25 cellular contexts compared by ENCODE assay signal in genomic region chr17:2863204-2863603, GRCh38.
DNase-seq lines count a peak whose midpoint lies in the region; ATAC-seq, FAIRE-seq and TF ChIP-seq lines count a peak whose summit lies in the region.
"Had no signal": no experiment of that assay in that cellular context is flagged by ENCODE, and none has a peak within 500 bp of the region (broad histone marks: within the 10 kb centered on the region; RNA-seq: fewer than 3 reads in every experiment).

No MANE protein-coding gene starts in this region.

- TF ChIP-seq EP300 in H1 (IDR thresholded peaks at IDR 0.05; ENCODE audit: borderline replicate concordance in 1 of 2, low read depth in 2 of 2, low read length in 2 of 2) (no peak), HepG2 (IDR thresholded peaks at IDR 0.05; ENCODE audit: low read depth in 2 of 2, low read length in 2 of 2) (no peak), HepG2 (CRISPR knock-in tag; IDR thresholded peaks at IDR 0.05; ENCODE audit: borderline replicate concordance) (no peak)

- H3K36me3 ChIP-seq in H1 (ENCODE audit: control insufficient read depth in 2 of 4, insufficient read depth in 4 of 4, low read length in 3 of 4) (no peaks in the 10 kb centered on the region), left ventricle myocardium inferior (no peaks in the 10 kb centered on the region), HepG2 (replicated peaks in 1 of 2; ENCODE audit: control insufficient read depth in 1 of 2, insufficient read depth in 2 of 2, low read length in 2 of 2) (no peaks in the 10 kb centered on the region)
- H3K36me3 ChIP-seq: SJCRH30 had no signal

- no peaks in the 10 kb centered on the region for H3K9me3 ChIP-seq in H1 (ENCODE audit: insufficient read depth in 2 of 2, low read depth in 1 of 2, low read length in 1 of 2)
- H3K9me3 ChIP-seq in left ventricle myocardium inferior (replicated peaks): no peaks in the 10 kb centered on the region
- no peaks in the 10 kb centered on the region for H3K9me3 ChIP-seq in HepG2 (ENCODE audit: low read length)
- H3K9me3 ChIP-seq: A549, SJCRH30 had no signal

- H3K27ac ChIP-seq in VCaP (peak overlapping the region; percentile 40), H1 (ENCODE audit: low read depth, low read length) (no peak overlapping the region), left ventricle myocardium inferior (replicated peaks) (peak overlapping the region; percentile 80), HepG2 (ENCODE audit: extremely low read length, insufficient read depth, low read length) (no peak overlapping the region)
- H3K27ac ChIP-seq: A549, SJCRH30 had no signal

- no peak overlapping the region for H3K18ac ChIP-seq in H1 (ENCODE audit: extremely low read depth, low read length)

- H3K27ac Mint-ChIP-seq in stimulated activated effector memory CD8-positive, alpha-beta T cell treated with anti-CD3 and anti-CD28 coated beads, Interleukin-12 subunit alpha, Interleukin-12 subunit beta, amount 100 ng/mL, for 72 hours: peak overlapping the region; percentile 12
- H3K27ac Mint-ChIP-seq: B cell had no signal

- no peak overlapping the region for H3K4me3 Mint-ChIP-seq in stimulated activated effector memory CD8-positive, alpha-beta T cell treated with anti-CD3 and anti-CD28 coated beads, Interleukin-12 subunit alpha, Interleukin-12 subunit beta, amount 100 ng/mL, for 72 hours
- H3K4me3 Mint-ChIP-seq: B cell had no signal

- no peak overlapping the region for H3K4ac ChIP-seq in H1 (replicated peaks; ENCODE audit: insufficient read length, low read depth, low read length)

- no peaks in the 10 kb centered on the region for H3K23me2 ChIP-seq in H1 (ENCODE audit: low read depth, low read length)

- no peaks in the 10 kb centered on the region for H3K36me3 Mint-ChIP-seq in stimulated activated effector memory CD8-positive, alpha-beta T cell treated with anti-CD3 and anti-CD28 coated beads, Interleukin-12 subunit alpha, Interleukin-12 subunit beta, amount 100 ng/mL, for 72 hours

- CTCF ChIA-PET in H1 (lab: Charles Lee; ENCODE audit: partially characterized antibody) (interaction anchor here (0.8 to 6.9 kb wide), 6 partner anchors 8 to 67 kb away, joined by 3 to 50 read pairs (median 7); no protein-coding TSS in a partner anchor), HepG2 (lab: Yijun Ruan, JAX; ENCODE audit: low intra/inter-chr PET ratio, low total read pairs) (no interaction called here)

- no peak for TF ChIP-seq CTCF in VCaP (conservative IDR thresholded peaks at IDR 0.05)
- no peak for TF ChIP-seq CTCF in H1 (IDR thresholded peaks at IDR 0.05; ENCODE audit: control extremely low read depth in 1 of 3, insufficient read depth in 1 of 3, low read depth in 1 of 3, low read length in 3 of 3)
- TF ChIP-seq CTCF in left ventricle myocardium inferior (IDR thresholded peaks at IDR 0.05; ENCODE audit: borderline replicate concordance): no peak
- TF ChIP-seq CTCF in HepG2 (CRISPR knock-in tag; IDR thresholded peaks at IDR 0.05): no peak

- no peak overlapping the region for H2AK5ac ChIP-seq in H1 (ENCODE audit: low read depth, low read length)

- H3K56ac ChIP-seq in H1 (replicated peaks; ENCODE audit: insufficient read length, low read depth, low read length): no peak overlapping the region

- no peak overlapping the region for H3K23ac ChIP-seq in H1 (ENCODE audit: insufficient read length)

- no peak overlapping the region for H2BK120ac ChIP-seq in H1 (replicated peaks; ENCODE audit: low read depth, low read length)

- H3K14ac ChIP-seq in H1 (ENCODE audit: insufficient read length): no peak overlapping the region

- H2BK12ac ChIP-seq in H1 (ENCODE audit: low read depth, low read length): no peak overlapping the region

- POLR2A ChIA-PET in H1 (lab: Charles Lee; ENCODE audit: partially characterized antibody): interaction anchor here (0.7 to 3.7 kb wide), 5 partner anchors 10 to 92 kb away, joined by 3 to 11 read pairs (median 4); no protein-coding TSS in a partner anchor
- POLR2A ChIA-PET in HepG2 (lab: Yijun Ruan, JAX): no interaction called here

- WGBS in H1 (ENCODE audit: extremely low coverage in 1 of 2, insufficient coverage in 1 of 2, insufficient read length in 1 of 2, insufficient replicate concordance in 2 of 2, low coverage in 1 of 2, low lambda C conversion rate in 2 of 2, missing lambda C conversion rate in 1 of 2), 2 experiments: 88% methylated on average over 4 of the region's 4 CpGs; no CpG with 5 or more reads in 1 of the 2 experiments
- WGBS in HepG2 (ENCODE audit: low lambda C conversion rate): 82% methylated on average over 4 of the region's 4 CpGs

- no peak overlapping the region for H4K5ac ChIP-seq in H1 (ENCODE audit: insufficient read length, low read depth, low read length)

- intact Hi-C loops in left ventricle myocardium inferior (cut with micrococcal nuclease) (no loop called here), HepG2 (cut with micrococcal nuclease; ENCODE audit: unreplicated experiment) (no loop called here)

- peaks cover 9 to 74% of the 10 kb centered on the region in 2 experiments for H3K79me2 ChIP-seq in H1 (ENCODE audit: control insufficient read depth in 1 of 2, insufficient read depth in 2 of 2, low read length in 2 of 2)
- H3K79me2 ChIP-seq in HepG2 (ENCODE audit: insufficient read depth, low read length): no peaks in the 10 kb centered on the region

- no peak overlapping the region for H2AFZ ChIP-seq in H1 (ENCODE audit: low read length)
- no peak overlapping the region for H2AFZ ChIP-seq in HepG2 (ENCODE audit: low read length)

- H4K20me1 ChIP-seq in H1 (replicated peaks in 1 of 2; ENCODE audit: control insufficient read depth in 1 of 2, insufficient read depth in 2 of 2, low read length in 2 of 2) (peaks cover 11 to 16% of the 10 kb centered on the region in 2 experiments), HepG2 (ENCODE audit: insufficient read depth, low read length) (no peaks in the 10 kb centered on the region)

- H2BK5ac ChIP-seq in H1 (ENCODE audit: low read depth, low read length): peak overlapping the region; percentile 78; the same call in 1 of the 2 replicates

- no peak for TF ChIP-seq RAD21 in H1 (IDR thresholded peaks at IDR 0.05 in 1 of 2, conservative IDR thresholded peaks at IDR 0.05 in 1 of 2; ENCODE audit: low read depth in 2 of 2, low read length in 2 of 2)
- TF ChIP-seq RAD21 in HepG2 (CRISPR knock-in tag; IDR thresholded peaks at IDR 0.05): no peak

- in situ Hi-C loops in HepG2 (cut with HindIII; ENCODE audit: extremely low pct_ligation_motif_present, low pct_unique_long_range_greater_than_20kb): no loop called here

- no peak overlapping the region for H2BK20ac ChIP-seq in H1 (ENCODE audit: low read length)

- FAIRE-seq in H1 (lab: Jason Lieb, UNC) (no peak), HepG2 (lab: Jason Lieb, UNC) (no peak)
- FAIRE-seq: A549, D721Med, GM19239 had no signal

- no peak overlapping the region for H4K8ac ChIP-seq in H1 (ENCODE audit: extremely low read depth, insufficient read depth, low read length)

- H3K4me3 ChIP-seq in H1 (ENCODE audit: extremely low read depth in 1 of 4, insufficient read depth in 2 of 4, low read depth in 3 of 4, low read length in 4 of 4): no peak overlapping the region
- no peak overlapping the region for H3K4me3 ChIP-seq in left ventricle myocardium inferior
- no peak overlapping the region for H3K4me3 ChIP-seq in HepG2 (replicated peaks in 1 of 3; ENCODE audit: insufficient read depth in 1 of 3, low read depth in 2 of 3, low read length in 3 of 3)
- H3K4me3 ChIP-seq: A549, SJCRH30 had no signal

- H3K9ac ChIP-seq in H1 (replicated peaks in 1 of 4; ENCODE audit: extremely low read depth in 1 of 4, low read depth in 3 of 4, low read length in 3 of 4): no peak overlapping the region
- H3K9ac ChIP-seq in HepG2 (ENCODE audit: insufficient read depth, low read depth, low read length): no peak overlapping the region

- H3K4me2 ChIP-seq in H1 (ENCODE audit: insufficient read depth in 1 of 2, low read depth in 2 of 2, low read length in 2 of 2) (no peak overlapping the region), HepG2 (ENCODE audit: low read depth, low read length) (no peak overlapping the region)
- H3K4me2 ChIP-seq: A549 had no signal

- peaks cover 21% of the 10 kb centered on the region for H3K79me1 ChIP-seq in H1 (ENCODE audit: low read depth, low read length)

- BruUV-seq in HepG2 (replicated peaks; lab: Mats Ljungman, UMichigan): no TSS peak

- H3K27me3 ChIP-seq in H1 (replicated peaks in 1 of 4; ENCODE audit: control insufficient read depth in 3 of 4, extremely low read depth in 1 of 4, insufficient read depth in 3 of 4, low read length in 3 of 4): no peaks in the 10 kb centered on the region
- no peaks in the 10 kb centered on the region for H3K27me3 ChIP-seq in left ventricle myocardium inferior (ENCODE audit: low read depth)
- no peaks in the 10 kb centered on the region for H3K27me3 ChIP-seq in HepG2 (ENCODE audit: control insufficient read depth in 1 of 2, insufficient read depth in 2 of 2, low read length in 2 of 2)
- H3K27me3 ChIP-seq: SJCRH30 had no signal

- H4K91ac ChIP-seq in H1 (replicated peaks; ENCODE audit: insufficient read length, low read length): no peak overlapping the region

- H3K9me3 Mint-ChIP-seq in stimulated activated effector memory CD8-positive, alpha-beta T cell treated with anti-CD3 and anti-CD28 coated beads, Interleukin-12 subunit alpha, Interleukin-12 subunit beta, amount 100 ng/mL, for 72 hours: no peaks in the 10 kb centered on the region

- H3K4me1 ChIP-seq in H1 (replicated peaks in 1 of 4; ENCODE audit: control insufficient read depth in 3 of 4, insufficient read depth in 4 of 4, low read length in 3 of 4) (peaks cover 5 to 20% (median 12%) of the 10 kb centered on the region in 4 experiments), left ventricle myocardium inferior (peaks cover 49% of the 10 kb centered on the region), HepG2 (ENCODE audit: insufficient read depth, low read length) (peaks cover 17% of the 10 kb centered on the region)
- H3K4me1 ChIP-seq: SJCRH30 had no signal

- no peak for ATAC-seq in stimulated activated effector memory CD8-positive, alpha-beta T cell treated with anti-CD3 and anti-CD28 coated beads, Interleukin-12 subunit alpha, Interleukin-12 subunit beta, amount 100 ng/mL, for 72 hours
- ATAC-seq in HepG2: no peak
- ATAC-seq: A549, Panc1 had no signal

- no peak for DNase-seq in H1 (ENCODE audit: low read depth in 1 of 2, low spot score in 2 of 2)
- DNase-seq in left ventricle myocardium inferior: peak; percentile 37
- no peak for DNase-seq in stimulated activated effector memory CD8-positive, alpha-beta T cell treated with anti-CD3 and anti-CD28 coated beads, Interleukin-12 subunit alpha, Interleukin-12 subunit beta, amount 100 ng/mL, for 72 hours (ENCODE audit: low spot score in 2 of 2)
- DNase-seq in activated CD4-positive, alpha-beta T cell treated with anti-CD3 and anti-CD28 coated beads for 4 hours: no peak
- DNase-seq in pons (ENCODE audit: low spot score): no peak
- DNase-seq in HepG2 (ENCODE audit: low spot score): no peak
- DNase-seq: EL; GF-D8; H7; KBM-7; MM.1S; NCI-H1092; NCI-H146; NCI-H2029; NCI-H226; NCI-H510A treated with DMSO at 0.1 percent for 48 hours; NCI-H774; NK-92 treated with Interleukin-12 subunit alpha and Interleukin-12 subunit beta, amount 100 ng/mL, for 24 hours; SJCRH30 had no signal

- no peak for TF ChIP-seq POLR2A in H1 (IDR thresholded peaks at IDR 0.05; ENCODE audit: control extremely low read depth in 1 of 2, low read depth in 2 of 2, low read length in 2 of 2)
- TF ChIP-seq POLR2A in HepG2 (IDR thresholded peaks at IDR 0.05; ENCODE audit: insufficient read depth in 1 of 2, low read depth in 2 of 2, low read length in 2 of 2): no peak

- peaks cover 20% of the 10 kb centered on the region for H3K4me1 Mint-ChIP-seq in stimulated activated effector memory CD8-positive, alpha-beta T cell treated with anti-CD3 and anti-CD28 coated beads, Interleukin-12 subunit alpha, Interleukin-12 subunit beta, amount 100 ng/mL, for 72 hours
- H3K4me1 Mint-ChIP-seq: B cell had no signal

- H2BK15ac ChIP-seq in H1 (ENCODE audit: low read length): no peak overlapping the region

Comparison
In these comparisons a context has a peak if more than half of its experiments do, and no peak if none do; other contexts are left out.
1. H3K27ac ChIP-seq: peak in VCaP (single experiment) and left ventricle myocardium inferior (single experiment); none in H1 (single experiment) and HepG2 (single experiment).